ENCODE assay signal across 14 cellular contexts in genomic region chr12:108784270-108784669, GRCh38. TPM values are rescaled to one million over a fixed set of nuclear protein-coding genes. Genes with fewer than 3 reads are reported as not detected.
A peak's percentile ranks its signal among the peaks of the same experiment; 100 is the strongest.
DNase-seq lines count a peak whose midpoint lies in the region; ATAC-seq, FAIRE-seq and TF ChIP-seq lines count a peak whose summit lies in the region.
"Had no signal": no experiment of that assay in that cellular context is flagged by ENCODE, and none has a peak within 500 bp of the region (broad histone marks: within the 10 kb centered on the region; RNA-seq: fewer than 3 reads in every experiment).

No MANE protein-coding gene starts in this region.

- no peaks in the 10 kb centered on the region for H3K27me3 ChIP-seq in left lung
- H3K27me3 ChIP-seq: right lobe of liver had no signal

- no peak for TF ChIP-seq EP300 in A549 (IDR thresholded peaks at IDR 0.05)

- 88% methylated on average over 6 of the region's 6 CpGs for WGBS in A549 (ENCODE audit: missing lambda C conversion rate)

- no peak overlapping the region for H3K27ac Mint-ChIP-seq in activated CD4-positive, alpha-beta T cell treated with anti-CD3 and anti-CD28 coated beads, Interleukin-2, amount 10 ng/mL, durations not matched to agents 7 days and 5 days
- H3K27ac Mint-ChIP-seq: activated T-cell treated with anti-CD3 and anti-CD28 coated beads, Interleukin-2, amount 50 U/mL, for 24 hours; type B pancreatic cell had no signal

- H3K27ac ChIP-seq in A549 (no peak overlapping the region), left lung (peak overlapping the region in 1 of 2 donors; percentile 33)
- H3K27ac ChIP-seq: right lobe of liver had no signal

- H3K4me3 ChIP-seq in A549 (no peak overlapping the region), left lung (no peak overlapping the region)
- H3K4me3 ChIP-seq: right lobe of liver had no signal

- ATAC-seq in A549: peak; percentile 5 to 14; a peak in 2 of 6 replicates
- ATAC-seq in left lung: peak; percentile 91
- ATAC-seq in esophagus mucosa: no peak
- ATAC-seq in activated T-cell treated with anti-CD3 and anti-CD28 coated beads, Interleukin-2, amount 50 U/mL, for 4 hours: no peak

- CTCF ChIA-PET in A549 (lab: Yijun Ruan, JAX): interaction anchor here (0.5 to 10.4 kb wide), 7 partner anchors 13 to 166 kb away, joined by 3 to 73 read pairs (median 3); no protein-coding TSS in a partner anchor
- CTCF ChIA-PET in activated CD4-positive, alpha-beta T cell treated with anti-CD3 and anti-CD28 coated beads, Interleukin-2, amount 10 ng/mL, durations not matched to agents 7 days and 5 days (lab: Charles Lee): interaction anchor here (0.6 kb wide), 1 partner anchor 156 kb away, joined by 4 read pairs; no protein-coding TSS in a partner anchor

- no peaks in the 10 kb centered on the region for H3K27me3 Mint-ChIP-seq in activated CD4-positive, alpha-beta T cell treated with anti-CD3 and anti-CD28 coated beads, Interleukin-2, amount 10 ng/mL, durations not matched to agents 7 days and 5 days
- H3K27me3 Mint-ChIP-seq in activated T-cell treated with anti-CD3 and anti-CD28 coated beads, Interleukin-2, amount 50 U/mL, for 4 hours (ENCODE audit: low read depth): no peaks in the 10 kb centered on the region
- H3K27me3 Mint-ChIP-seq: activated T-cell treated with anti-CD3 and anti-CD28 coated beads, Interleukin-2, amount 50 U/mL, for 24 hours; type B pancreatic cell had no signal

- H3K4me2 ChIP-seq in A549: no peak overlapping the region

- H3K4me1 Mint-ChIP-seq in activated CD4-positive, alpha-beta T cell treated with anti-CD3 and anti-CD28 coated beads, Interleukin-2, amount 10 ng/mL, durations not matched to agents 7 days and 5 days: no peaks in the 10 kb centered on the region
- peaks cover 1% of the 10 kb centered on the region for H3K4me1 Mint-ChIP-seq in activated T-cell treated with anti-CD3 and anti-CD28 coated beads, Interleukin-2, amount 50 U/mL, for 4 hours (ENCODE audit: low read depth)

- no peak overlapping the region for H3K4me3 Mint-ChIP-seq in activated CD4-positive, alpha-beta T cell treated with anti-CD3 and anti-CD28 coated beads, Interleukin-2, amount 10 ng/mL, durations not matched to agents 7 days and 5 days
- H3K4me3 Mint-ChIP-seq in activated T-cell treated with anti-CD3 and anti-CD28 coated beads, Interleukin-2, amount 50 U/mL, for 4 hours: no peak overlapping the region
- H3K4me3 Mint-ChIP-seq: activated T-cell treated with anti-CD3 and anti-CD28 coated beads, Interleukin-2, amount 50 U/mL, for 24 hours; type B pancreatic cell had no signal

- peaks cover 0 to 71% of the 10 kb centered on the region in 2 donors for H3K36me3 ChIP-seq in left lung

- FAIRE-seq in A549 (lab: Jason Lieb, UNC): no peak
- FAIRE-seq: endometrium had no signal

- H3K9me3 ChIP-seq in A549: no peaks in the 10 kb centered on the region
- H3K9me3 ChIP-seq in left lung: no peaks in the 10 kb centered on the region
- H3K9me3 ChIP-seq: right lobe of liver had no signal

- intact Hi-C loops in left lung (cut with DNase I): no loop called here

- H3K36me3 Mint-ChIP-seq in activated CD4-positive, alpha-beta T cell treated with anti-CD3 and anti-CD28 coated beads, Interleukin-2, amount 10 ng/mL, durations not matched to agents 7 days and 5 days (ENCODE audit: low read depth): peaks cover 11% of the 10 kb centered on the region
- peaks cover 17% of the 10 kb centered on the region for H3K36me3 Mint-ChIP-seq in activated T-cell treated with anti-CD3 and anti-CD28 coated beads, Interleukin-2, amount 50 U/mL, for 4 hours (ENCODE audit: insufficient read depth)

- H3K4me1 ChIP-seq in A549: no peaks in the 10 kb centered on the region
- H3K4me1 ChIP-seq in left lung: peaks cover 0 to 18% of the 10 kb centered on the region in 2 donors
- H3K4me1 ChIP-seq: right lobe of liver had no signal

- DNase-seq in A549 (ENCODE audit: low read depth in 1 of 2, low spot score in 1 of 2) (no peak), NCI-H146 (lab: John Stamatoyannopoulos, UW) (peak; percentile 97), SHP77 treated with DMSO at 0.1 percent for 48 hours (lab: John Stamatoyannopoulos, UW) (peak; percentile 59), left lung (peak; percentile 45 to 65), T1000 (lab: John Stamatoyannopoulos, UW) (no peak)
- no peak for DNase-seq in activated CD4-positive, alpha-beta T cell treated with anti-CD3 and anti-CD28 coated beads, Interleukin-2, amount 10 ng/mL, durations not matched to agents 7 days and 5 days
- no peak for DNase-seq in activated T-cell treated with anti-CD3 and anti-CD28 coated beads, Interleukin-2, amount 50 U/mL, for 4 hours
- DNase-seq: activated CD4-positive, alpha-beta T cell treated with anti-CD3 and anti-CD28 coated beads for 1 hour; activated T-cell treated with anti-CD3 and anti-CD28 coated beads, Interleukin-2, amount 50 U/mL, for 24 hours; NCI-H526; right lobe of liver had no signal

- TF ChIP-seq RAD21 in A549 (conservative IDR thresholded peaks at IDR 0.05 in 1 of 2, IDR thresholded peaks at IDR 0.05 in 1 of 2): no peak

- POLR2A ChIA-PET in A549 (lab: Yijun Ruan, JAX): no interaction called here
- POLR2A ChIA-PET in activated CD4-positive, alpha-beta T cell treated with anti-CD3 and anti-CD28 coated beads, Interleukin-2, amount 10 ng/mL, durations not matched to agents 7 days and 5 days (lab: Charles Lee): no interaction called here

- H3K9me3 Mint-ChIP-seq in activated CD4-positive, alpha-beta T cell treated with anti-CD3 and anti-CD28 coated beads, Interleukin-2, amount 10 ng/mL, durations not matched to agents 7 days and 5 days: no peaks in the 10 kb centered on the region
- H3K9me3 Mint-ChIP-seq in activated T-cell treated with anti-CD3 and anti-CD28 coated beads, Interleukin-2, amount 50 U/mL, for 4 hours: no peaks in the 10 kb centered on the region
- H3K9me3 Mint-ChIP-seq: activated T-cell treated with anti-CD3 and anti-CD28 coated beads, Interleukin-2, amount 50 U/mL, for 24 hours; type B pancreatic cell had no signal

- TF ChIP-seq CTCF in A549 (IDR thresholded peaks at IDR 0.05): no peak
- TF ChIP-seq CTCF in left lung (IDR thresholded peaks at IDR 0.05): no peak

- no peak for TF ChIP-seq POLR2A in A549 (IDR thresholded peaks at IDR 0.05; ENCODE audit: low read length)

TF ChIP-seq in A549, 52 proteins besides CTCF, POLR2A, EP300 and RAD21:
- TF ChIP-seq HOXB13 (CRISPR knock-in tag; IDR thresholded peaks at IDR 0.05; ENCODE audit: low read depth) (no peak), TP53 (CRISPR knock-in tag; IDR thresholded peaks at IDR 0.05) (no peak), FOXS1 (CRISPR knock-in tag; IDR thresholded peaks at IDR 0.05) (no peak), ZFP36 (IDR thresholded peaks at IDR 0.05; ENCODE audit: borderline replicate concordance, partially characterized antibody) (no peak), CBX8 (IDR thresholded peaks at IDR 0.05) (no peak), JUN (IDR thresholded peaks at IDR 0.05) (no peak), HOXA7 (CRISPR knock-in tag; IDR thresholded peaks at IDR 0.05) (no peak)

RNA-seq across cellular contexts. Expression of gene CORO1C, which starts 53.0 kb away (rescaled TPM):
- polyA plus RNA-seq in A549 (2011; rRNA removed) (245 and 296 TPM in 2 replicates), A549 (2017; fragmentation: RNase III; extraction: RNeasy Plus Mini Kit Qiagen cat#74134 plus additional on column Dnase treatment) (165 to 189 TPM (median 166 TPM) in 3 replicates)
- 158 and 173 TPM in 2 replicates for polyA plus RNA-seq in A549 (2012; cell fraction: cytosol; rRNA removed)
- 116 and 183 TPM in 2 replicates for polyA plus RNA-seq in A549 (2012; cell fraction: nucleus; rRNA removed)
- polyA minus RNA-seq in A549 (2011; rRNA and poly(A)+ RNA removed): 601 and 684 TPM in 2 replicates
- total RNA-seq in left lung (100 to 1,000 TPM; 224 to 282 TPM), esophagus mucosa (107 TPM)
- total RNA-seq in activated CD4-positive, alpha-beta T cell treated with anti-CD3 and anti-CD28 coated beads, Interleukin-2, amount 10 ng/mL, durations not matched to agents 7 days and 5 days: 10 to 100 TPM; 38.5 to 41.3 TPM
- 10 to 100 TPM; 41.3 to 59.7 (median 47.7) TPM for total RNA-seq in activated T-cell treated with anti-CD3 and anti-CD28 coated beads, Interleukin-2, amount 50 U/mL, for 4 hours

Comparison
In these comparisons a context has a peak if more than half of its experiments do, and no peak if none do; other contexts are left out.
1. ATAC-seq: peak in A549 (2 of 2) and left lung (single experiment); none in esophagus mucosa (single experiment) and activated T-cell treated with anti-CD3 and anti-CD28 coated beads, Interleukin-2, amount 50 U/mL, for 4 hours (0 of 2).
2. DNase-seq: peak in NCI-H146 (single experiment), SHP77 treated with DMSO at 0.1 percent for 48 hours (single experiment) and left lung (2 of 2); none in A549 (0 of 2), activated CD4-positive, alpha-beta T cell treated with anti-CD3 and anti-CD28 coated beads, Interleukin-2, amount 10 ng/mL, durations not matched to agents 7 days and 5 days (single experiment), T1000 (single experiment) and activated T-cell treated with anti-CD3 and anti-CD28 coated beads, Interleukin-2, amount 50 U/mL, for 4 hours (single experiment).